ENCODE assay signal across 22 cellular contexts in the genomic region with DNA sequence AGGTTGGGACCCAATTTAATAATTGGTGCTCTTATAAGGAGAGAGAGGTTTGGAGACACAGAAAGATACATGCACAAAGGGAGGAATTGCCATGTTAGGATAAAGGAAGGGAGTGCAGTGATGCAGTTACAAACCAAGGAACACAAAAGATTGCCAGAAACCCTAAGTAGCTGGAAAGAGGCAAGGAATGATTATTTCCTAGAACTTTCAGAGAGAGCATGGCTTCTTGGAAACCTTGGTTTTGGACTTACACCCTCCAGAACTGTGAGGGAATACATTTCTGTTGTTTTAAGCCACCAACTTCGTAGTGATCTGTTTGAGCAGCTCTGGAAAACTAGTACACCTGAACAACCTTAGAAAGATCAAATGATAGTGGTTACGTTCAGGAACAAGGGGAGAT. TPM values are rescaled to one million over a fixed set of nuclear protein-coding genes. Genes with fewer than 3 reads are reported as not detected.
A peak's percentile ranks its signal among the peaks of the same experiment; 100 is the strongest.
DNase-seq lines count a peak whose midpoint lies in the region; ATAC-seq, FAIRE-seq and TF ChIP-seq lines count a peak whose summit lies in the region.
"Had no signal": no experiment of that assay in that cellular context is flagged by ENCODE, and none has a peak within 500 bp of the region (broad histone marks: within the 10 kb centered on the region; RNA-seq: fewer than 3 reads in every experiment).

No MANE protein-coding gene starts in this region.

- DNase-seq in GM12892 (ENCODE audit: insufficient read length) (no peak), adipocyte (ENCODE audit: low read depth) (no peak), left ventricle myocardium inferior (no peak), testis (no peak)
- DNase-seq: BE2C; C1 segment of cervical spinal cord; CD4-positive, CD25-positive, alpha-beta regulatory T cell; CD8-positive, alpha-beta memory T cell; COR-L47; DMS 273 treated with DMSO at 0.1 percent for 48 hours; DMS53; DND-41; EL; KBM-7 had no signal

- FAIRE-seq in GM12892 (lab: Jason Lieb, UNC), result peak; percentile 54
- FAIRE-seq: GM12891, GM18507, HepG2 had no signal

- WGBS in testis, 2 donors, result 47 to 55% methylated on average over 2 of the region's 2 CpGs

- ATAC-seq in GM19328 (IDR thresholded peaks at IDR 0.05; ENCODE audit: unreplicated experiment) (no peak), GM19397 (IDR thresholded peaks at IDR 0.05; ENCODE audit: unreplicated experiment) (no peak), GM21526 (IDR thresholded peaks at IDR 0.05; ENCODE audit: low FRiP score, unreplicated experiment) (no peak)
- ATAC-seq: HepG2 had no signal

- peaks cover 7% of the 10 kb centered on the region for H3K4me1 ChIP-seq in adipocyte (ENCODE audit: control insufficient read depth, insufficient read depth, low read length)
- H3K4me1 ChIP-seq in left ventricle myocardium inferior, result peaks cover 4% of the 10 kb centered on the region
- peaks cover 4% of the 10 kb centered on the region for H3K4me1 ChIP-seq in testis
- H3K4me1 ChIP-seq: BE2C had no signal

- no peaks in the 10 kb centered on the region for H3K9me3 ChIP-seq in adipocyte (ENCODE audit: control insufficient read depth, low read length)
- no peaks in the 10 kb centered on the region for H3K9me3 ChIP-seq in left ventricle myocardium inferior (replicated peaks)
- no peaks in the 10 kb centered on the region for H3K9me3 ChIP-seq in testis
- H3K9me3 ChIP-seq: BE2C, HAP-1 had no signal

- H3K4me3 ChIP-seq in adipocyte (ENCODE audit: low read length) (peak overlapping the region; percentile 53), left ventricle myocardium inferior (no peak overlapping the region), testis (no peak overlapping the region)
- H3K4me3 ChIP-seq: HAP-1 had no signal

- no peak overlapping the region for H3K9ac ChIP-seq in adipocyte (ENCODE audit: low read length)

- H3K27ac ChIP-seq in left ventricle myocardium inferior (replicated peaks) (peak overlapping the region; percentile 68), testis (peak overlapping the region; percentile 32 to 80)

- H3K27me3 ChIP-seq in adipocyte (replicated peaks; ENCODE audit: control insufficient read depth, insufficient read depth, low read length), result no peaks in the 10 kb centered on the region
- no peaks in the 10 kb centered on the region for H3K27me3 ChIP-seq in left ventricle myocardium inferior (ENCODE audit: low read depth)
- H3K27me3 ChIP-seq in testis, result no peaks in the 10 kb centered on the region
- H3K27me3 ChIP-seq: BE2C had no signal

- TF ChIP-seq POLR2A in GM12892 (IDR thresholded peaks at IDR 0.05; ENCODE audit: low read depth, low read length) (no peak), testis (IDR thresholded peaks at IDR 0.05) (no peak)

- TF ChIP-seq CTCF in left ventricle myocardium inferior (IDR thresholded peaks at IDR 0.05; ENCODE audit: borderline replicate concordance) (no peak), testis (IDR thresholded peaks at IDR 0.05) (no peak)

- intact Hi-C loops in left ventricle myocardium inferior (cut with micrococcal nuclease) (no loop called here), testis (cut with DNase I; ENCODE audit: low total_unique reads) (no loop called here)

- H3K36me3 ChIP-seq in adipocyte (ENCODE audit: control insufficient read depth, insufficient read depth, low read length, severe bottlenecking) (no peaks in the 10 kb centered on the region), left ventricle myocardium inferior (no peaks in the 10 kb centered on the region), testis (ENCODE audit: low read depth, missing control alignments) (no peaks in the 10 kb centered on the region)
- H3K36me3 ChIP-seq: BE2C, HAP-1 had no signal

RNA-seq across cellular contexts. Expression of gene MB21D2, which starts 25.0 kb away (rescaled TPM):
- 19.5 TPM for polyA plus RNA-seq in GM12892 (2012; ENCODE audit: missing spikeins)
- total RNA-seq in left ventricle myocardium inferior (1.8 TPM), testis (10 to 100 TPM; 23.9 to 29.2 TPM)
- polyA plus RNA-seq in testis (ENCODE audit: insufficient read depth, low read depth, low replicate concordance), result 13.4 TPM
- polyA plus RNA-seq: IgD-negative memory B cell had no signal
